In genomic region chr4:147362868-147363440, GRCh38 we compare ENCODE assay signal across 8 cellular contexts.
DNase-seq lines count a peak whose midpoint lies in the region; ATAC-seq, FAIRE-seq and TF ChIP-seq lines count a peak whose summit lies in the region.

No MANE protein-coding gene starts in this region.

- H4K12ac ChIP-seq in trophoblast cell (ENCODE audit: low read depth, low read length): no peak overlapping the region

- peak; percentile 32 for FAIRE-seq in astrocyte (lab: Jason Lieb, UNC)

- intact Hi-C loops in heart left ventricle (cut with DNase I): loop anchor here in 1 of 10 donors (5.0 kb wide), 1 partner anchor 119 kb away; the partner anchor contains the start of gene EDNRA

- no peak overlapping the region for H3K18ac ChIP-seq in trophoblast cell (ENCODE audit: low read length)

- H3K27ac ChIP-seq in astrocyte (ENCODE audit: low read depth, low read length): peak overlapping the region; percentile 84
- peak overlapping the region in 11 of 12 donors; percentile 39 to 87 (median 76) for H3K27ac ChIP-seq in heart left ventricle
- H3K27ac ChIP-seq in trophoblast cell (ENCODE audit: low read depth, low read length): no peak overlapping the region

- no peak overlapping the region for H2BK5ac ChIP-seq in trophoblast cell (ENCODE audit: low read depth, low read length, poor library complexity)

- H2AFZ ChIP-seq in astrocyte (ENCODE audit: low read depth, low read length): peak overlapping the region; percentile 28
- H2AFZ ChIP-seq in trophoblast cell (ENCODE audit: insufficient read depth, low read length, poor library complexity): no peak overlapping the region

- H3K27me3 ChIP-seq in astrocyte (ENCODE audit: insufficient read depth, low read length) (no peaks in the 10 kb centered on the region), heart left ventricle (no peaks in the 10 kb centered on the region), trophoblast cell (ENCODE audit: insufficient read depth, low read length) (no peaks in the 10 kb centered on the region)

- H2BK120ac ChIP-seq in trophoblast cell (ENCODE audit: insufficient read depth, low read length, poor library complexity): no peak overlapping the region

- TF ChIP-seq POLR2A in heart left ventricle (IDR thresholded peaks at IDR 0.05): no peak

- peak overlapping the region; percentile 70 for H4K91ac ChIP-seq in trophoblast cell (ENCODE audit: low read depth, low read length)

- no peaks in the 10 kb centered on the region for H3K9me3 ChIP-seq in astrocyte (ENCODE audit: insufficient read depth, low read depth, low read length)
- no peaks in the 10 kb centered on the region for H3K9me3 ChIP-seq in heart left ventricle
- H3K9me3 ChIP-seq in trophoblast cell (ENCODE audit: insufficient read depth, low read depth, low read length): no peaks in the 10 kb centered on the region

- TF ChIP-seq CTCF in AG10803 (conservative IDR thresholded peaks at IDR 0.05; ENCODE audit: low read length): no peak
- TF ChIP-seq CTCF in astrocyte (IDR thresholded peaks at IDR 0.05; ENCODE audit: insufficient read depth, low read depth, low read length): no peak
- TF ChIP-seq CTCF in heart left ventricle (IDR thresholded peaks at IDR 0.05): no peak

- H3K36me3 ChIP-seq in astrocyte (ENCODE audit: insufficient read depth, low read length) (no peaks in the 10 kb centered on the region), heart left ventricle (no peaks in the 10 kb centered on the region), trophoblast cell (ENCODE audit: control insufficient read depth in 1 of 2, insufficient read depth in 2 of 2, low read length in 2 of 2) (no peaks in the 10 kb centered on the region)

- no peaks in the 10 kb centered on the region for H3K79me2 ChIP-seq in astrocyte (ENCODE audit: insufficient read depth, low read length)
- peaks cover 1% of the 10 kb centered on the region for H3K79me2 ChIP-seq in trophoblast cell (ENCODE audit: control insufficient read depth, insufficient read depth, low read length, poor library complexity)

- peak overlapping the region; percentile 42 for H2BK12ac ChIP-seq in trophoblast cell (ENCODE audit: low read length)

- no peaks in the 10 kb centered on the region for H3K9me3 Mint-ChIP-seq in astrocyte (ENCODE audit: unreplicated experiment)

- H3K23ac ChIP-seq in trophoblast cell (ENCODE audit: low read length): no peak overlapping the region

- DNase-seq in AG10803 (ENCODE audit: low read depth) (peak; percentile 53), astrocyte (ENCODE audit: low read depth) (no peak), heart left ventricle (peak; percentile 80 to 86 (median 83)), trophoblast cell (no peak), CD1c-positive myeloid dendritic cell (ENCODE audit: extremely low spot score) (no peak), DMS 273 treated with DMSO at 0.1 percent for 48 hours (lab: John Stamatoyannopoulos, UW) (no peak)
- DNase-seq in stimulated activated CD4-positive, alpha-beta T cell treated with anti-CD3 and anti-CD28 coated beads, Interleukin-4, amount 100 ng/mL, for 1 hour: no peak

- no peaks in the 10 kb centered on the region for H3K27me3 Mint-ChIP-seq in astrocyte (ENCODE audit: low read depth, unreplicated experiment)

- peaks cover 14% of the 10 kb centered on the region for H3K79me1 ChIP-seq in trophoblast cell (ENCODE audit: low read length)

- H3K4me3 ChIP-seq in AG10803 (ENCODE audit: low read length) (no peak overlapping the region), astrocyte (ENCODE audit: insufficient read depth, low read depth, low read length) (no peak overlapping the region), heart left ventricle (no peak overlapping the region), trophoblast cell (ENCODE audit: low read depth, low read length) (no peak overlapping the region)

- peaks cover 41% of the 10 kb centered on the region for H3K4me1 ChIP-seq in astrocyte (ENCODE audit: insufficient read depth, low read length)
- peaks cover 0 to 35% (median 10%) of the 10 kb centered on the region in 12 donors for H3K4me1 ChIP-seq in heart left ventricle
- H3K4me1 ChIP-seq in trophoblast cell (ENCODE audit: control insufficient read depth in 1 of 2, insufficient read depth in 2 of 2, low read length in 2 of 2): peaks cover 4 to 6% of the 10 kb centered on the region in 2 experiments

- no peak overlapping the region for H3K4ac ChIP-seq in trophoblast cell (ENCODE audit: low read depth, low read length)

- H2AK5ac ChIP-seq in trophoblast cell (ENCODE audit: low read length): no peak overlapping the region

- WGBS in heart left ventricle, 4 donors: 22 to 24% (median 23%) methylated on average over 4 of the region's 4 CpGs
- no CpG with 5 or more reads among the region's 4 CpGs for WGBS in trophoblast cell (ENCODE audit: extremely low coverage, insufficient coverage, insufficient read length)

- H3K4me3 Mint-ChIP-seq in astrocyte (ENCODE audit: unreplicated experiment): no peak overlapping the region

- H3K27ac Mint-ChIP-seq in astrocyte (ENCODE audit: unreplicated experiment): peak overlapping the region; percentile 94

- H4K8ac ChIP-seq in trophoblast cell (ENCODE audit: low read depth, low read length): no peak overlapping the region

- peak; percentile 57 to 78 (median 70) for ATAC-seq in heart left ventricle
- ATAC-seq in activated CD4-positive, CD25-positive, alpha-beta regulatory T cell treated with anti-CD3 and anti-CD28 coated beads, Interleukin-2, amount 50 U/mL, for 24 hours: no peak

- H3K14ac ChIP-seq in trophoblast cell (ENCODE audit: low read length): peak overlapping the region; percentile 13

- no peaks in the 10 kb centered on the region for H3K36me3 Mint-ChIP-seq in astrocyte (ENCODE audit: low read depth, unreplicated experiment)

- H3K9ac ChIP-seq in astrocyte (ENCODE audit: low read length): peak overlapping the region; percentile 51
- no peak overlapping the region for H3K9ac ChIP-seq in trophoblast cell (ENCODE audit: low read length)

- no peaks in the 10 kb centered on the region for H4K20me1 ChIP-seq in astrocyte (ENCODE audit: insufficient read depth, low read length)

- H3K4me2 ChIP-seq in astrocyte (ENCODE audit: low read length): peak overlapping the region; percentile 2
- H3K4me2 ChIP-seq in trophoblast cell (ENCODE audit: low read length): no peak overlapping the region

- peaks cover 40% of the 10 kb centered on the region for H3K4me1 Mint-ChIP-seq in astrocyte (ENCODE audit: low read depth, unreplicated experiment)

Comparison
In these comparisons a context has a peak if more than half of its experiments do, and no peak if none do; other contexts are left out.
1. DNase-seq: peak in AG10803 (single experiment) and heart left ventricle (5 of 5); none in astrocyte (single experiment), trophoblast cell (0 of 2), stimulated activated CD4-positive, alpha-beta T cell treated with anti-CD3 and anti-CD28 coated beads, Interleukin-4, amount 100 ng/mL, for 1 hour (single experiment), CD1c-positive myeloid dendritic cell (single experiment) and DMS 273 treated with DMSO at 0.1 percent for 48 hours (single experiment).
2. ATAC-seq: peak in heart left ventricle (4 of 4); none in activated CD4-positive, CD25-positive, alpha-beta regulatory T cell treated with anti-CD3 and anti-CD28 coated beads, Interleukin-2, amount 50 U/mL, for 24 hours (0 of 2).